Comparison of ENCODE assay signal across 16 cellular contexts in the genomic region with DNA sequence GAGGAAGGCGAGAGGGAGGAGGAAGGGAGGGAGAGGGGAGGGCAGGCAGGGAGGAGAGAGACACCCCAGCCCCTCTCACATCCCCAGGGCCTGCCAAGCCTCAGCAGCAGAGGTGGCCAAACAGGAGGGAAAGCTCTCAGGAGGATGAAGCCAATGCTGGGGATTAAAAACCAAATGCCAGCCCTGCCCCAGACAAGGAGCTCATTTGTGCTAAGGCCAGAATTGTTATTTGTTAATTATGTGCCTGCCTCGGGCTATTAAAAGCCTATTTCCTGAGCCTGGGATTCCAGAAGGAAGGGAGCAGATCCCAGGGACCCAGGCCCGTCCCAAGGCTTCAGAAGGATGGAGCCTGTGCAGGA. TPM values are rescaled to one million over a fixed set of nuclear protein-coding genes. Genes with fewer than 3 reads are reported as not detected.
DNase-seq lines count a peak whose midpoint lies in the region; ATAC-seq and TF ChIP-seq lines count a peak whose summit lies in the region.
"Had no signal": no experiment of that assay in that cellular context is flagged by ENCODE, and none has a peak within 500 bp of the region (broad histone marks: within the 10 kb centered on the region; RNA-seq: fewer than 3 reads in every experiment).

No MANE protein-coding gene starts in this region.

- H3K9ac ChIP-seq in HUES6 (ENCODE audit: low read length) (no peak overlapping the region), mesenchymal stem cell (ENCODE audit: low read length) (no peak overlapping the region)

- no peaks in the 10 kb centered on the region for H3K79me1 ChIP-seq in mesenchymal stem cell (replicated peaks; ENCODE audit: low read length, poor library complexity, severe bottlenecking)

- peaks cover 4 to 15% (median 10%) of the 10 kb centered on the region in 3 donors for H3K4me1 Mint-ChIP-seq in CD8-positive, alpha-beta memory T cell

- H3K4me2 ChIP-seq in mesenchymal stem cell (ENCODE audit: low read length, poor library complexity, severe bottlenecking): no peak overlapping the region

- peaks cover 2 to 8% (median 4%) of the 10 kb centered on the region in 3 donors for H3K36me3 Mint-ChIP-seq in CD8-positive, alpha-beta memory T cell

- ATAC-seq in RWPE2 (ENCODE audit: low read depth): no peak
- ATAC-seq in GM18519 (IDR thresholded peaks at IDR 0.05; ENCODE audit: low FRiP score, unreplicated experiment): no peak
- ATAC-seq: stimulated activated naive CD8-positive, alpha-beta T cell treated with anti-CD3 and anti-CD28 coated beads, Interleukin-15, amount 100 ng/mL, for 72 hours had no signal

- peak overlapping the region; percentile 78 for H4K8ac ChIP-seq in mesenchymal stem cell (ENCODE audit: low read length)

- peak overlapping the region in 1 of 2 experiments; percentile 57 for H3K4ac ChIP-seq in mesenchymal stem cell (ENCODE audit: low read depth in 1 of 2, low read length in 2 of 2)

- no peak overlapping the region for H2AFZ ChIP-seq in mesenchymal stem cell (ENCODE audit: low read depth, low read length)

- H2BK120ac ChIP-seq in mesenchymal stem cell (ENCODE audit: low read depth, low read length): no peak overlapping the region

- TF ChIP-seq CTCF in RWPE2 (IDR thresholded peaks at IDR 0.05; ENCODE audit: poor library complexity, severe bottlenecking): no peak

- no peak overlapping the region for H2BK12ac ChIP-seq in mesenchymal stem cell (ENCODE audit: low read length in 2 of 2)

- no peak overlapping the region for H4K91ac ChIP-seq in mesenchymal stem cell (ENCODE audit: low read length)

- CTCF ChIA-PET in CD8-positive, alpha-beta memory T cell (lab: Charles Lee): interaction anchor here (1.0 to 1.9 kb wide), 8 partner anchors 8 to 301 kb away, joined by 3 to 6 read pairs (median 4); no protein-coding TSS in a partner anchor

- peaks cover 0 to 3% (median 3%) of the 10 kb centered on the region in 5 donors for H3K9me3 Mint-ChIP-seq in CD8-positive, alpha-beta memory T cell

- no peak overlapping the region for H3K23ac ChIP-seq in mesenchymal stem cell (ENCODE audit: low read length in 2 of 2)

- H3K4me1 ChIP-seq in HUES6 (ENCODE audit: control insufficient read depth, insufficient read depth, low read length) (peaks cover 23% of the 10 kb centered on the region), RWPE2 (ENCODE audit: insufficient read depth, poor library complexity, severe bottlenecking) (peaks cover 37% of the 10 kb centered on the region), mesenchymal stem cell (ENCODE audit: control insufficient read depth, insufficient read depth, low read depth, low read length) (peaks cover 7% of the 10 kb centered on the region)
- peaks cover 7% of the 10 kb centered on the region for H3K4me1 ChIP-seq in CD8-positive, alpha-beta memory T cell (ENCODE audit: insufficient read depth, low read length)

- peaks cover 16% of the 10 kb centered on the region; the same call in 1 of the 2 replicates for H3K27me3 ChIP-seq in HUES6 (ENCODE audit: control insufficient read depth, insufficient read depth, low read length)
- no peaks in the 10 kb centered on the region for H3K27me3 ChIP-seq in RWPE2 (ENCODE audit: insufficient read depth, poor library complexity, severe bottlenecking)
- peaks cover 34 to 57% of the 10 kb centered on the region in 2 experiments for H3K27me3 ChIP-seq in mesenchymal stem cell (ENCODE audit: control insufficient read depth in 1 of 2, insufficient read depth in 1 of 2, low read length in 2 of 2)
- no peaks in the 10 kb centered on the region for H3K27me3 ChIP-seq in CD8-positive, alpha-beta memory T cell (ENCODE audit: insufficient read depth, low read length, poor library complexity, severe bottlenecking)

- no peak overlapping the region for H3K4me3 Mint-ChIP-seq in CD8-positive, alpha-beta memory T cell
- H3K4me3 Mint-ChIP-seq: activated B cell treated with CpG ODN at 0.5 μM for 24 hours, CD14-positive monocyte had no signal

- peak overlapping the region; percentile 29 to 75 for H3K18ac ChIP-seq in mesenchymal stem cell (ENCODE audit: low read depth in 1 of 2, low read length in 2 of 2)

- WGBS in mesenchymal stem cell: 68% methylated on average over 2 of the region's 3 CpGs

- H3K36me3 ChIP-seq in HUES6 (ENCODE audit: control insufficient read depth, insufficient read depth, low read length) (peaks cover 3% of the 10 kb centered on the region; the same call in 1 of the 2 replicates), RWPE2 (ENCODE audit: low read depth) (peaks cover 87% of the 10 kb centered on the region), mesenchymal stem cell (ENCODE audit: control insufficient read depth in 1 of 2, insufficient read depth in 2 of 2, low read depth in 1 of 2, low read length in 2 of 2) (no peaks in the 10 kb centered on the region)
- H3K36me3 ChIP-seq in CD8-positive, alpha-beta memory T cell (ENCODE audit: insufficient read depth, low read length): no peaks in the 10 kb centered on the region
- H3K36me3 ChIP-seq: esophagus muscularis mucosa, heart right ventricle had no signal

- H2BK5ac ChIP-seq in mesenchymal stem cell (ENCODE audit: low read depth, low read length, poor library complexity, severe bottlenecking): no peak overlapping the region

- H3K14ac ChIP-seq in mesenchymal stem cell (ENCODE audit: low read length in 2 of 2): peak overlapping the region in 1 of 2 experiments; percentile 22

- H2AK5ac ChIP-seq in mesenchymal stem cell (ENCODE audit: low read length, severe bottlenecking): no peak overlapping the region

- DNase-seq in COLO829 (ENCODE audit: low spot score): peak; percentile 79
- no peak for DNase-seq in RWPE2 (ENCODE audit: low spot score)
- no peak for DNase-seq in mesenchymal stem cell
- no peak for DNase-seq in A172 (ENCODE audit: low spot score)
- DNase-seq in CD8-positive, alpha-beta memory T cell: no peak
- DNase-seq: activated B cell treated with CpG ODN at 0.5 μM for 24 hours; activated effector memory CD4-positive, alpha-beta T cell treated with anti-CD3 and anti-CD28 coated beads, Interleukin-2, amount 50 U/mL, for 16 hours; heart right ventricle; NCI-H2171; stimulated activated CD4-positive, alpha-beta T cell treated with anti-CD3 and anti-CD28 coated beads, Interleukin-12 subunit alpha, Interleukin-12 subunit beta, amount 100 ng/mL, for 4 hours; stimulated activated naive CD8-positive, alpha-beta T cell treated with anti-CD3 and anti-CD28 coated beads, Interleukin-15, amount 100 ng/mL, for 72 hours had no signal

- no peak overlapping the region for H3K27ac Mint-ChIP-seq in CD8-positive, alpha-beta memory T cell
- H3K27ac Mint-ChIP-seq: activated B cell treated with CpG ODN at 0.5 μM for 24 hours; CD14-positive monocyte; stimulated activated naive CD8-positive, alpha-beta T cell treated with anti-CD3 and anti-CD28 coated beads, Interleukin-15, amount 100 ng/mL, for 72 hours had no signal

- H3K4me3 ChIP-seq in HUES6 (ENCODE audit: low read depth, low read length) (peak overlapping the region; percentile 47; the same call in 1 of the 2 replicates), RWPE2 (ENCODE audit: severe bottlenecking) (no peak overlapping the region), mesenchymal stem cell (ENCODE audit: insufficient read depth in 1 of 2, low read depth in 1 of 2, low read length in 2 of 2) (no peak overlapping the region)
- no peak overlapping the region for H3K4me3 ChIP-seq in CD8-positive, alpha-beta memory T cell (ENCODE audit: low read length)
- H3K4me3 ChIP-seq: esophagus muscularis mucosa, heart right ventricle had no signal

- peaks cover 5 to 9% of the 10 kb centered on the region in 2 donors for H3K27me3 Mint-ChIP-seq in CD8-positive, alpha-beta memory T cell
- H3K27me3 Mint-ChIP-seq: activated B cell treated with CpG ODN at 0.5 μM for 24 hours had no signal

- POLR2A ChIA-PET in CD8-positive, alpha-beta memory T cell (lab: Charles Lee): no interaction called here

- H3K27ac ChIP-seq in HUES6 (ENCODE audit: low read depth, low read length) (no peak overlapping the region), RWPE2 (ENCODE audit: poor library complexity, severe bottlenecking) (peak overlapping the region; percentile 62), mesenchymal stem cell (ENCODE audit: low read length, poor library complexity, severe bottlenecking) (no peak overlapping the region)
- no peak overlapping the region for H3K27ac ChIP-seq in CD8-positive, alpha-beta memory T cell (ENCODE audit: low read depth, low read length)
- H3K27ac ChIP-seq: esophagus muscularis mucosa, heart right ventricle had no signal

- no peak overlapping the region for H2BK15ac ChIP-seq in mesenchymal stem cell (ENCODE audit: low read depth, poor library complexity, severe bottlenecking)

- H3K9me3 ChIP-seq in HUES6 (ENCODE audit: control insufficient read depth, insufficient read depth, low read depth, low read length): peaks cover 9% of the 10 kb centered on the region
- no peaks in the 10 kb centered on the region for H3K9me3 ChIP-seq in RWPE2 (ENCODE audit: severe bottlenecking)
- H3K9me3 ChIP-seq in mesenchymal stem cell (ENCODE audit: control insufficient read depth, low read length): peaks cover 10% of the 10 kb centered on the region
- H3K9me3 ChIP-seq in CD8-positive, alpha-beta memory T cell (ENCODE audit: low read length): no peaks in the 10 kb centered on the region

RNA-seq across cellular contexts. Expression of gene GINS2, which starts 27.9 kb away (rescaled TPM):
- polyA plus RNA-seq in mesenchymal stem cell (2013, experiment 1 of 2): 2.4 TPM
- 2.2 TPM for polyA plus RNA-seq in mesenchymal stem cell (2013, experiment 2 of 2)
- total RNA-seq in A172 (2014; rRNA removed; shearing (Covaris generic)): 67.4 and 68.3 TPM in 2 replicates
- 10 to 100 TPM; 68.6 to 68.7 TPM for total RNA-seq in CD8-positive, alpha-beta memory T cell
- 0.09 TPM for polyA plus RNA-seq in CD8-positive, alpha-beta memory T cell

RNA-seq across cellular contexts. Expression of gene C16orf74, which starts 34.2 kb away (rescaled TPM):
- 6.1 TPM for polyA plus RNA-seq in mesenchymal stem cell (2013, experiment 1 of 2)
- polyA plus RNA-seq in mesenchymal stem cell (2013, experiment 2 of 2): 6.5 TPM
- total RNA-seq in A172 (2014; rRNA removed; shearing (Covaris generic)): 10.9 and 11.1 TPM in 2 replicates
- total RNA-seq in CD8-positive, alpha-beta memory T cell: 1 to 10 TPM; 1.1 to 1.3 TPM
- 10.7 TPM for polyA plus RNA-seq in CD8-positive, alpha-beta memory T cell
- total RNA-seq: LHCN-M2 had no signal
